16 cellular contexts compared by ENCODE assay signal in the genomic region with DNA sequence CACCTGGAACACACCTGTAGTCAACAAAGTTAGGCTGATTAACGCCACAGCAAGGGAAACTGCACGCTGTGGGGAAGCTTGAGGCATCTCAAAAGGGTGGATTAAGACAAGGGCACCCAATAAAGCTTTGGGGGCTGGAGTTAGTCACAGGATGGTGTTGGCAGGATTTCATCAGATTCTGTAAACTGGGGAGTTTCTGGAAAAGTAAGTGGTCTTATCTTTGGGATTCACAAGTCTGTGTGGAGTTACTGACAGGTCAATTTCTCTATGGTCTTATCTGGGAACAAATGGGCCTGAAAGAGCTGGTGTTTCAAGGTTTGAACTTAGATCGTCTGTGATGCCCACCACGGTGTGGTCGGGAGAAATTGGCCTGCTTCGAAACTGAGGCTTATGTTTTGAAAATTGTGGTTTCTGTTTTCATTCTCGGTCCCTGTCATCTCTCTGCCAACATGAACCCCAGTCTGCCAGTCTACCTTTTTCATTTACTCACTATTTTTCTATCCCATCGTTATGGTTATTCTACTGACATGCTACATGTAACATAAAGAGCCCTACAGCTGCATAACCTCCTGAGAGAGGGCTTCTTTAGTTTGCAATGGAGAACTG. TPM values are rescaled to one million over a fixed set of nuclear protein-coding genes. Genes with fewer than 3 reads are reported as not detected.
A peak's percentile ranks its signal among the peaks of the same experiment; 100 is the strongest.
DNase-seq lines count a peak whose midpoint lies in the region; ATAC-seq, FAIRE-seq and TF ChIP-seq lines count a peak whose summit lies in the region.
"Had no signal": no experiment of that assay in that cellular context is flagged by ENCODE, and none has a peak within 500 bp of the region (broad histone marks: within the 10 kb centered on the region; RNA-seq: fewer than 3 reads in every experiment).

No MANE protein-coding gene starts in this region.

- TF ChIP-seq CTCF in MCF 10A (IDR thresholded peaks at IDR 0.05; ENCODE audit: unreplicated experiment) (no peak), mammary epithelial cell (conservative IDR thresholded peaks at IDR 0.05 in 1 of 2, IDR thresholded peaks at IDR 0.05 in 1 of 2; ENCODE audit: extremely low read depth in 1 of 2, insufficient read depth in 1 of 2, low read depth in 1 of 2, low read length in 2 of 2) (no peak), astrocyte (IDR thresholded peaks at IDR 0.05; ENCODE audit: insufficient read depth, low read depth, low read length) (no peak), WTC11 (IDR thresholded peaks at IDR 0.05) (no peak)

- H3K4me3 ChIP-seq in mammary epithelial cell (replicated peaks in 1 of 3; ENCODE audit: insufficient read depth in 1 of 3, low read depth in 2 of 3, low read length in 3 of 3) (no peak overlapping the region), astrocyte (ENCODE audit: insufficient read depth, low read depth, low read length) (no peak overlapping the region)
- H3K4me3 ChIP-seq: Peyer's patch, skin epidermis had no signal

- H3K27ac Mint-ChIP-seq in MCF 10A (ENCODE audit: low read depth, unreplicated experiment): peak overlapping the region; percentile 33
- H3K27ac Mint-ChIP-seq in astrocyte (ENCODE audit: unreplicated experiment): peak overlapping the region; percentile 97
- no peak overlapping the region for H3K27ac Mint-ChIP-seq in WTC11
- H3K27ac Mint-ChIP-seq: activated T-helper 2 cell treated with anti-CD3 and anti-CD28 coated beads, Interferon-gamma antibody, Interleukin-2, Interleukin-4, amounts not matched to agents 10 μg/mL and 5 μg/mL and 100 μg/mL, durations not matched to agents 14 hours and 24 hours and 36 hours had no signal

- no peak overlapping the region for H3K9ac ChIP-seq in mammary epithelial cell (ENCODE audit: insufficient read depth, low read length)
- peak overlapping the region; percentile 33 for H3K9ac ChIP-seq in astrocyte (ENCODE audit: low read length)

- H2AFZ ChIP-seq in mammary epithelial cell (ENCODE audit: low read depth, low read length) (no peak overlapping the region), astrocyte (ENCODE audit: low read depth, low read length) (no peak overlapping the region)

- no peaks in the 10 kb centered on the region for H3K9me3 Mint-ChIP-seq in MCF 10A (ENCODE audit: unreplicated experiment)
- peaks cover 3% of the 10 kb centered on the region for H3K9me3 Mint-ChIP-seq in astrocyte (ENCODE audit: unreplicated experiment)
- H3K9me3 Mint-ChIP-seq in WTC11: peaks cover 10% of the 10 kb centered on the region

- no peaks in the 10 kb centered on the region for H3K36me3 Mint-ChIP-seq in MCF 10A (ENCODE audit: insufficient read depth, unreplicated experiment)
- no peaks in the 10 kb centered on the region for H3K36me3 Mint-ChIP-seq in astrocyte (ENCODE audit: low read depth, unreplicated experiment)
- no peaks in the 10 kb centered on the region for H3K36me3 Mint-ChIP-seq in WTC11

- no peak overlapping the region for H3K4me3 Mint-ChIP-seq in MCF 10A (ENCODE audit: unreplicated experiment)
- H3K4me3 Mint-ChIP-seq in astrocyte (ENCODE audit: unreplicated experiment): no peak overlapping the region
- H3K4me3 Mint-ChIP-seq in WTC11: no peak overlapping the region

- BruUV-seq in MCF 10A (replicated peaks; lab: Mats Ljungman, UMichigan) (no TSS peak), mammary epithelial cell (replicated peaks; lab: Mats Ljungman, UMichigan) (no TSS peak)

- DNase-seq in MCF 10A (ENCODE audit: unreplicated experiment) (no peak), mammary epithelial cell (no peak), astrocyte (ENCODE audit: low read depth) (no peak), WTC11 (ENCODE audit: low spot score) (no peak), SW480 (ENCODE audit: low spot score) (no peak), NCI-H1092 (lab: John Stamatoyannopoulos, UW) (no peak)
- peak; percentile 42 for DNase-seq in stimulated activated naive CD8-positive, alpha-beta T cell treated with anti-CD3 and anti-CD28 coated beads, Interleukin-15, Interleukin-2, amounts not matched to agents 100 U/mL and 50 U/mL, for 24 hours
- DNase-seq: islet precursor cell, Karpas-422, Peyer's patch had no signal

- H3K4me2 ChIP-seq in mammary epithelial cell (ENCODE audit: insufficient read depth, low read depth, low read length): no peak overlapping the region
- peak overlapping the region; percentile 72 for H3K4me2 ChIP-seq in astrocyte (ENCODE audit: low read length)

- peaks cover 25% of the 10 kb centered on the region for H3K4me1 ChIP-seq in mammary epithelial cell (ENCODE audit: insufficient read depth, low read length)
- H3K4me1 ChIP-seq in astrocyte (ENCODE audit: insufficient read depth, low read length): peaks cover 33% of the 10 kb centered on the region
- H3K4me1 ChIP-seq: Peyer's patch had no signal

- WGBS in mammary epithelial cell (ENCODE audit: low coverage, missing lambda C conversion rate): 97% methylated on average over 8 of the region's 8 CpGs

- H3K9me3 ChIP-seq in mammary epithelial cell (replicated peaks; ENCODE audit: insufficient read depth, low read length) (no peaks in the 10 kb centered on the region), astrocyte (ENCODE audit: insufficient read depth, low read depth, low read length) (no peaks in the 10 kb centered on the region)
- H3K9me3 ChIP-seq: Peyer's patch had no signal

- H3K27me3 ChIP-seq in mammary epithelial cell (ENCODE audit: insufficient read depth, low read length): no peaks in the 10 kb centered on the region
- no peaks in the 10 kb centered on the region for H3K27me3 ChIP-seq in astrocyte (ENCODE audit: insufficient read depth, low read length)
- H3K27me3 ChIP-seq: Peyer's patch had no signal

- FAIRE-seq in astrocyte (lab: Jason Lieb, UNC): no peak
- FAIRE-seq: colon, G401.6 had no signal

- intact Hi-C loops in MCF 10A (cut with micrococcal nuclease): no loop called here
- intact Hi-C loops in mammary epithelial cell (cut with micrococcal nuclease): loop anchor here (2.0 kb wide), 1 partner anchor 73 kb away; no protein-coding TSS in a partner anchor

- H4K20me1 ChIP-seq in mammary epithelial cell (ENCODE audit: insufficient read depth, low read length) (no peaks in the 10 kb centered on the region), astrocyte (ENCODE audit: insufficient read depth, low read length) (no peaks in the 10 kb centered on the region)

- H3K27ac ChIP-seq in mammary epithelial cell (ENCODE audit: insufficient read depth, low read depth, low read length) (no peak overlapping the region), astrocyte (ENCODE audit: low read depth, low read length) (peak overlapping the region; percentile 72)
- H3K27ac ChIP-seq: Peyer's patch had no signal

- ATAC-seq in HG03196 (IDR thresholded peaks at IDR 0.05; ENCODE audit: unreplicated experiment) (peak; percentile 54), WTC11 (no peak)
- peak; percentile 81 for ATAC-seq in stimulated activated naive CD8-positive, alpha-beta T cell treated with anti-CD3 and anti-CD28 coated beads, Interleukin-15, Interleukin-2, amounts not matched to agents 100 U/mL and 50 U/mL, for 24 hours
- ATAC-seq: HCT116 had no signal

- no peaks in the 10 kb centered on the region for H3K79me2 ChIP-seq in mammary epithelial cell (ENCODE audit: insufficient read depth, low read length)
- no peaks in the 10 kb centered on the region for H3K79me2 ChIP-seq in astrocyte (ENCODE audit: insufficient read depth, low read length)

- CTCF ChIA-PET in MCF 10A (lab: Yijun Ruan, JAX): interaction anchor here (0.5 to 1.0 kb wide), 4 partner anchors 64 to 431 kb away, joined by 3 read pairs; no protein-coding TSS in a partner anchor
- CTCF ChIA-PET in mammary epithelial cell (lab: Charles Lee; ENCODE audit: low non-redundant PET): no interaction called here
- CTCF ChIA-PET in WTC11 (lab: Charles Lee): no interaction called here

- H3K27me3 Mint-ChIP-seq in MCF 10A (ENCODE audit: insufficient read depth, unreplicated experiment) (no peaks in the 10 kb centered on the region), astrocyte (ENCODE audit: low read depth, unreplicated experiment) (no peaks in the 10 kb centered on the region), WTC11 (ENCODE audit: low read depth) (peaks cover 5% of the 10 kb centered on the region; the same call in 1 of the 2 replicates)

- POLR2A ChIA-PET in MCF 10A (lab: Yijun Ruan, JAX) (no interaction called here), WTC11 (lab: Charles Lee) (no interaction called here)

- in situ Hi-C loops in mammary epithelial cell (cut with MboI; ENCODE audit: low sequenced_read_pairs in 2 of 2): no loop called here

- no peaks in the 10 kb centered on the region for H3K36me3 ChIP-seq in mammary epithelial cell (ENCODE audit: insufficient read depth, low read length)
- no peaks in the 10 kb centered on the region for H3K36me3 ChIP-seq in astrocyte (ENCODE audit: insufficient read depth, low read length)
- H3K36me3 ChIP-seq: Peyer's patch had no signal

- H3K4me1 Mint-ChIP-seq in MCF 10A (ENCODE audit: insufficient read depth, unreplicated experiment): peaks cover 30% of the 10 kb centered on the region
- H3K4me1 Mint-ChIP-seq in astrocyte (ENCODE audit: low read depth, unreplicated experiment): peaks cover 44% of the 10 kb centered on the region
- no peaks in the 10 kb centered on the region for H3K4me1 Mint-ChIP-seq in WTC11

- dilution Hi-C loops in mammary epithelial cell (cut with HindIII; ENCODE audit: low sequenced_read_pairs): loop anchor here (5.0 kb wide), 1 partner anchor 44 kb away; no protein-coding TSS in a partner anchor

TF ChIP-seq in WTC11, 78 proteins besides CTCF, POLR2A, EP300 and RAD21 (continues in another document):
- TF ChIP-seq, protein P1, sequence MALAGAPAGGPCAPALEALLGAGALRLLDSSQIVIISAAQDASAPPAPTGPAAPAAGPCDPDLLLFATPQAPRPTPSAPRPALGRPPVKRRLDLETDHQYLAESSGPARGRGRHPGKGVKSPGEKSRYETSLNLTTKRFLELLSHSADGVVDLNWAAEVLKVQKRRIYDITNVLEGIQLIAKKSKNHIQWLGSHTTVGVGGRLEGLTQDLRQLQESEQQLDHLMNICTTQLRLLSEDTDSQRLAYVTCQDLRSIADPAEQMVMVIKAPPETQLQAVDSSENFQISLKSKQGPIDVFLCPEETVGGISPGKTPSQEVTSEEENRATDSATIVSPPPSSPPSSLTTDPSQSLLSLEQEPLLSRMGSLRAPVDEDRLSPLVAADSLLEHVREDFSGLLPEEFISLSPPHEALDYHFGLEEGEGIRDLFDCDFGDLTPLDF (CRISPR knock-in tag; IDR thresholded peaks at IDR 0.05): no peak
- no peak for TF ChIP-seq TCF7 (CRISPR knock-in tag; IDR thresholded peaks at IDR 0.05; ENCODE audit: low read depth)

RNA-seq across cellular contexts. Expression of gene AOAH, which starts 23.8 kb away (rescaled TPM):
- total RNA-seq in MCF 10A (2022): not detected in 2 replicates
- under 1 TPM in 1 of 2 donors, not detected in 1; 0.33 TPM for total RNA-seq in mammary epithelial cell
- 0.05 TPM for polyA plus RNA-seq in mammary epithelial cell
- not detected for polyA minus RNA-seq in mammary epithelial cell
- not detected in 2 replicates for total RNA-seq in astrocyte
- total RNA-seq in WTC11 (2021): 0.31 to 0.34 TPM in 2 of 3 replicates, not detected in the other
